24 cellular contexts compared by ENCODE assay signal in genomic region chr6:31041372-31041974, GRCh38. TPM values are rescaled to one million over a fixed set of nuclear protein-coding genes. Genes with fewer than 3 reads are reported as not detected.
DNase-seq lines count a peak whose midpoint lies in the region; ATAC-seq, FAIRE-seq and TF ChIP-seq lines count a peak whose summit lies in the region.
"Had no signal": no experiment of that assay in that cellular context is flagged by ENCODE, and none has a peak within 500 bp of the region (broad histone marks: within the 10 kb centered on the region; RNA-seq: fewer than 3 reads in every experiment).

No MANE protein-coding gene starts in this region.

- H3K27me3 ChIP-seq in mesenchymal stem cell (ENCODE audit: control insufficient read depth in 1 of 2, insufficient read depth in 1 of 2, low read length in 2 of 2): peaks cover 0 to 21% of the 10 kb centered on the region in 2 experiments
- no peaks in the 10 kb centered on the region for H3K27me3 ChIP-seq in small intestine (ENCODE audit: control insufficient read depth in 2 of 2, insufficient read depth in 2 of 2, low read length in 2 of 2)
- H3K27me3 ChIP-seq in CD8-positive, alpha-beta T cell (ENCODE audit: insufficient read depth, low read length): no peaks in the 10 kb centered on the region
- H3K27me3 ChIP-seq: colonic mucosa had no signal

- no peak for TF ChIP-seq POLR2A in GM18505 (IDR thresholded peaks at IDR 0.05; ENCODE audit: borderline replicate concordance, extremely low read depth, insufficient read depth, insufficient read length)

- H3K14ac ChIP-seq in mesenchymal stem cell (ENCODE audit: low read length in 2 of 2): no peak overlapping the region

- no peak overlapping the region for H2BK15ac ChIP-seq in mesenchymal stem cell (ENCODE audit: low read depth, poor library complexity, severe bottlenecking)

- H3K4me3 ChIP-seq in mesenchymal stem cell (ENCODE audit: insufficient read depth in 1 of 2, low read depth in 1 of 2, low read length in 2 of 2) (no peak overlapping the region), small intestine (ENCODE audit: low read depth in 1 of 2, low read length in 2 of 2) (no peak overlapping the region)
- no peak overlapping the region for H3K4me3 ChIP-seq in CD8-positive, alpha-beta T cell (ENCODE audit: low read depth, low read length)
- H3K4me3 ChIP-seq: colonic mucosa, K562, skin epidermis, transverse colon had no signal

- CTCF ChIA-PET in T-cell (lab: Charles Lee): interaction anchor here in 1 of 2 donors (0.5 to 0.6 kb wide), 2 partner anchors 9 to 14 kb away, joined by 3 to 4 read pairs; no protein-coding TSS in a partner anchor
- CTCF ChIA-PET in CD8-positive, alpha-beta T cell (lab: Charles Lee): interaction anchor here (0.8 to 1.6 kb wide), 7 partner anchors 38 to 219 kb away, joined by 3 to 4 read pairs (median 3); no protein-coding TSS in a partner anchor

- no peak for ATAC-seq in GM18505 (IDR thresholded peaks at IDR 0.05; ENCODE audit: unreplicated experiment)
- no peak for ATAC-seq in T-cell (replicated peaks in 1 of 4)
- ATAC-seq in CD8-positive, alpha-beta T cell: no peak
- ATAC-seq in GM18511 (IDR thresholded peaks at IDR 0.05; ENCODE audit: unreplicated experiment): no peak
- ATAC-seq: K562; naive thymus-derived CD4-positive, alpha-beta T cell had no signal

- POLR2A ChIA-PET in T-cell (lab: Charles Lee): interaction anchor here in 1 of 2 donors (0.6 kb wide), 1 partner anchor 96 kb away, joined by 4 read pairs; no protein-coding TSS in a partner anchor
- POLR2A ChIA-PET in CD8-positive, alpha-beta T cell (lab: Charles Lee): no interaction called here

- intact Hi-C loops in CD8-positive, alpha-beta T cell (cut with DNase I, micrococcal nuclease): loop anchor here (5.0 to 10.0 kb wide), 2 partner anchors 74 to 87 kb away; no protein-coding TSS in a partner anchor

- H3K9ac ChIP-seq in mesenchymal stem cell (ENCODE audit: low read length): no peak overlapping the region

- H3K79me1 ChIP-seq in mesenchymal stem cell (replicated peaks; ENCODE audit: low read length, poor library complexity, severe bottlenecking): no peaks in the 10 kb centered on the region

- H2AK5ac ChIP-seq in mesenchymal stem cell (ENCODE audit: low read length, severe bottlenecking): peak overlapping the region; percentile 63

- DNase-seq in HK-2 (ENCODE audit: unreplicated experiment): peak; percentile 80
- peak; percentile 90 for DNase-seq in glomerular visceral epithelial cell (ENCODE audit: extremely low spot score)
- no peak for DNase-seq in mesenchymal stem cell
- DNase-seq in small intestine: peak; percentile 48
- no peak for DNase-seq in T-cell
- DNase-seq in CD8-positive, alpha-beta T cell: no peak
- DNase-seq: activated CD4-positive, alpha-beta T cell treated with anti-CD3 and anti-CD28 coated beads, Interleukin-2, amount 10 ng/mL, durations not matched to agents 24 days and 14 days; activated CD8-positive, alpha-beta memory T cell treated with anti-CD3 and anti-CD28 coated beads, Interleukin-2, amount 50 U/mL, for 4 hours; CD8-positive, alpha-beta memory T cell; colonic mucosa; endodermal cell; naive thymus-derived CD4-positive, alpha-beta T cell; NCI-H774; posterior cingulate gyrus; SHP77; stimulated activated CD4-positive, alpha-beta T cell treated with anti-CD3 and anti-CD28 coated beads, Interleukin-4, amount 100 ng/mL, for 1 hour; transverse colon had no signal

- peak overlapping the region; percentile 65 for H3K27ac ChIP-seq in mesenchymal stem cell (ENCODE audit: low read length, poor library complexity, severe bottlenecking)
- H3K27ac ChIP-seq in small intestine (ENCODE audit: low read depth in 1 of 2, low read length in 1 of 2): no peak overlapping the region
- H3K27ac ChIP-seq in CD8-positive, alpha-beta T cell (ENCODE audit: low read depth, low read length): no peak overlapping the region
- H3K27ac ChIP-seq: colonic mucosa, skin epidermis, transverse colon had no signal

- H3K36me3 Mint-ChIP-seq in T-cell: no peaks in the 10 kb centered on the region
- no peaks in the 10 kb centered on the region for H3K36me3 Mint-ChIP-seq in CD8-positive, alpha-beta T cell
- H3K36me3 Mint-ChIP-seq: CD8-positive, alpha-beta memory T cell; naive thymus-derived CD4-positive, alpha-beta T cell had no signal

- H3K4me1 ChIP-seq in mesenchymal stem cell (ENCODE audit: control insufficient read depth, insufficient read depth, low read depth, low read length) (peaks cover 13% of the 10 kb centered on the region), small intestine (ENCODE audit: control insufficient read depth in 2 of 2, insufficient read depth in 1 of 2, low read depth in 1 of 2, low read length in 1 of 2) (no peaks in the 10 kb centered on the region)
- no peaks in the 10 kb centered on the region for H3K4me1 ChIP-seq in CD8-positive, alpha-beta T cell (ENCODE audit: insufficient read depth, low read length)
- H3K4me1 ChIP-seq: colonic mucosa had no signal

- H2AFZ ChIP-seq in mesenchymal stem cell (ENCODE audit: low read depth, low read length): no peak overlapping the region

- no peak for FAIRE-seq in small intestine (lab: Jason Lieb, UNC)
- FAIRE-seq: GM18507, K562 had no signal

- no peak overlapping the region for H3K4ac ChIP-seq in mesenchymal stem cell (ENCODE audit: low read depth in 1 of 2, low read length in 2 of 2)

- peaks cover 0 to 3% (median 0%) of the 10 kb centered on the region in 3 donors for H3K4me1 Mint-ChIP-seq in T-cell
- peaks cover 2% of the 10 kb centered on the region for H3K4me1 Mint-ChIP-seq in CD8-positive, alpha-beta T cell (ENCODE audit: low read depth)

- peaks cover 4 to 15% of the 10 kb centered on the region in 2 donors for H3K27me3 Mint-ChIP-seq in T-cell
- peaks cover 25% of the 10 kb centered on the region for H3K27me3 Mint-ChIP-seq in CD8-positive, alpha-beta T cell (ENCODE audit: low read depth)

- H2BK5ac ChIP-seq in mesenchymal stem cell (ENCODE audit: low read depth, low read length, poor library complexity, severe bottlenecking): no peak overlapping the region

- H3K9me3 Mint-ChIP-seq in T-cell: no peaks in the 10 kb centered on the region
- no peaks in the 10 kb centered on the region for H3K9me3 Mint-ChIP-seq in CD8-positive, alpha-beta T cell
- H3K9me3 Mint-ChIP-seq: activated CD4-positive, alpha-beta T cell treated with anti-CD3 and anti-CD28 coated beads, Interleukin-2, amount 10 ng/mL, durations not matched to agents 24 days and 14 days; endodermal cell; naive thymus-derived CD4-positive, alpha-beta T cell; stimulated activated naive CD8-positive, alpha-beta T cell treated with anti-CD3 and anti-CD28 coated beads, Interleukin-15, Interleukin-2, amounts not matched to agents 100 ng/mL and 50 ng/mL, for 24 hours had no signal

- H2BK12ac ChIP-seq in mesenchymal stem cell (ENCODE audit: low read length in 2 of 2): no peak overlapping the region

- no peak overlapping the region for H4K8ac ChIP-seq in mesenchymal stem cell (ENCODE audit: low read length)

- H3K36me3 ChIP-seq in mesenchymal stem cell (ENCODE audit: control insufficient read depth in 1 of 2, insufficient read depth in 2 of 2, low read depth in 1 of 2, low read length in 2 of 2) (no peaks in the 10 kb centered on the region), small intestine (ENCODE audit: control insufficient read depth in 2 of 2, insufficient read depth in 2 of 2, low read length in 2 of 2) (no peaks in the 10 kb centered on the region)
- no peaks in the 10 kb centered on the region for H3K36me3 ChIP-seq in CD8-positive, alpha-beta T cell (ENCODE audit: insufficient read depth, low read length)
- H3K36me3 ChIP-seq: colonic mucosa, transverse colon had no signal

- H2BK120ac ChIP-seq in mesenchymal stem cell (ENCODE audit: low read depth, low read length): no peak overlapping the region

- no peak overlapping the region for H3K18ac ChIP-seq in mesenchymal stem cell (ENCODE audit: low read depth in 1 of 2, low read length in 2 of 2)

- no peak for TF ChIP-seq CTCF in CD8-positive, alpha-beta T cell (IDR thresholded peaks at IDR 0.05)

- H3K9me3 ChIP-seq in mesenchymal stem cell (ENCODE audit: control insufficient read depth, low read length) (no peaks in the 10 kb centered on the region), small intestine (ENCODE audit: control insufficient read depth, low read depth) (no peaks in the 10 kb centered on the region)
- no peaks in the 10 kb centered on the region for H3K9me3 ChIP-seq in CD8-positive, alpha-beta T cell (ENCODE audit: low read length)
- H3K9me3 ChIP-seq: colonic mucosa, transverse colon had no signal

- H4K91ac ChIP-seq in mesenchymal stem cell (ENCODE audit: low read length): no peak overlapping the region

- 87% methylated on average over 11 of the region's 12 CpGs for WGBS in mesenchymal stem cell
- 17 to 54% (median 39%) methylated on average over 12 of the region's 12 CpGs for WGBS in small intestine, 3 donors

- no peak overlapping the region for H3K23ac ChIP-seq in mesenchymal stem cell (ENCODE audit: low read length in 2 of 2)

- peak overlapping the region; percentile 5 for H3K4me2 ChIP-seq in mesenchymal stem cell (ENCODE audit: low read length, poor library complexity, severe bottlenecking)

- H3K27ac Mint-ChIP-seq in T-cell: no peak overlapping the region
- H3K27ac Mint-ChIP-seq in CD8-positive, alpha-beta T cell: no peak overlapping the region
- H3K27ac Mint-ChIP-seq: activated CD4-positive, alpha-beta T cell treated with anti-CD3 and anti-CD28 coated beads, Interleukin-2, amount 10 ng/mL, durations not matched to agents 24 days and 14 days; endodermal cell; naive thymus-derived CD4-positive, alpha-beta T cell; stimulated activated naive CD8-positive, alpha-beta T cell treated with anti-CD3 and anti-CD28 coated beads, Interleukin-15, Interleukin-2, amounts not matched to agents 100 ng/mL and 50 ng/mL, for 24 hours had no signal

- H3K4me3 Mint-ChIP-seq in T-cell: no peak overlapping the region
- H3K4me3 Mint-ChIP-seq in CD8-positive, alpha-beta T cell: no peak overlapping the region
- H3K4me3 Mint-ChIP-seq: activated CD4-positive, alpha-beta T cell treated with anti-CD3 and anti-CD28 coated beads, Interleukin-2, amount 10 ng/mL, durations not matched to agents 24 days and 14 days; CD8-positive, alpha-beta memory T cell; endodermal cell; stimulated activated naive CD8-positive, alpha-beta T cell treated with anti-CD3 and anti-CD28 coated beads, Interleukin-15, Interleukin-2, amounts not matched to agents 100 ng/mL and 50 ng/mL, for 24 hours had no signal

RNA-seq across cellular contexts. Expression of gene MUC22, which starts 31.2 kb away (rescaled TPM):
- not detected for polyA plus RNA-seq in mesenchymal stem cell (2013, experiment 1 of 2)
- not detected for polyA plus RNA-seq in mesenchymal stem cell (2013, experiment 2 of 2)
- polyA plus RNA-seq in small intestine: not detected
- not detected for total RNA-seq in T-cell
- not detected for total RNA-seq in CD8-positive, alpha-beta T cell
- total RNA-seq: activated CD4-positive, alpha-beta T cell treated with anti-CD3 and anti-CD28 coated beads, Interleukin-2, amount 10 ng/mL, durations not matched to agents 24 days and 14 days; CD8-positive, alpha-beta memory T cell; colonic mucosa; endodermal cell; K562; naive thymus-derived CD4-positive, alpha-beta T cell; T-helper 1 cell treated with Interleukin-12 subunit alpha and Interleukin-12 subunit beta and Interleukin-4 antibody, amounts not matched to agents 30 ng/mL and 1 ng/mL, for 36 hours; transverse colon had no signal
- polyA plus RNA-seq: CD8-positive, alpha-beta memory T cell; naive thymus-derived CD4-positive, alpha-beta T cell had no signal

RNA-seq across cellular contexts. Expression of gene MUC21, which starts 58.0 kb away (rescaled TPM):
- not detected for polyA plus RNA-seq in mesenchymal stem cell (2013, experiment 1 of 2)
- not detected for polyA plus RNA-seq in mesenchymal stem cell (2013, experiment 2 of 2)
- under 1 TPM; 0.22 to 0.89 (median 0.81) TPM for polyA plus RNA-seq in small intestine
- total RNA-seq in T-cell: not detected
- not detected for total RNA-seq in CD8-positive, alpha-beta T cell
- total RNA-seq: activated CD4-positive, alpha-beta T cell treated with anti-CD3 and anti-CD28 coated beads, Interleukin-2, amount 10 ng/mL, durations not matched to agents 24 days and 14 days; CD8-positive, alpha-beta memory T cell; colonic mucosa; endodermal cell; K562; naive thymus-derived CD4-positive, alpha-beta T cell; T-helper 1 cell treated with Interleukin-12 subunit alpha and Interleukin-12 subunit beta and Interleukin-4 antibody, amounts not matched to agents 30 ng/mL and 1 ng/mL, for 36 hours; transverse colon had no signal
- polyA plus RNA-seq: CD8-positive, alpha-beta memory T cell; K562; naive thymus-derived CD4-positive, alpha-beta T cell had no signal

Comparison
In these comparisons a context has a peak if more than half of its experiments do, and no peak if none do; other contexts are left out.
1. DNase-seq: peak in HK-2 (single experiment), glomerular visceral epithelial cell (single experiment) and small intestine (single experiment); none in mesenchymal stem cell (single experiment), T-cell (0 of 34) and CD8-positive, alpha-beta T cell (0 of 7).